ENCODE assay signal across 15 cellular contexts in genomic region chr4:174496631-174497442, GRCh38. TPM values are rescaled to one million over a fixed set of nuclear protein-coding genes. Genes with fewer than 3 reads are reported as not detected.
DNase-seq lines count a peak whose midpoint lies in the region; ATAC-seq and TF ChIP-seq lines count a peak whose summit lies in the region.
"Had no signal": no experiment of that assay in that cellular context is flagged by ENCODE, and none has a peak within 500 bp of the region (broad histone marks: within the 10 kb centered on the region; RNA-seq: fewer than 3 reads in every experiment).

No MANE protein-coding gene starts in this region.

- POLR2A ChIA-PET in CD8-positive, alpha-beta memory T cell (lab: Charles Lee) = no interaction called here
- POLR2A ChIA-PET in OCI-LY7 (lab: Charles Lee) = no interaction called here

- DNase-seq in CD8-positive, alpha-beta memory T cell = no peak
- DNase-seq in SW480 (ENCODE audit: low spot score) = peak; percentile 65
- DNase-seq in OCI-LY7 (ENCODE audit: low spot score) = no peak
- no peak for DNase-seq in NCI-H187 treated with DMSO at 0.1 percent for 48 hours (lab: John Stamatoyannopoulos, UW)
- DNase-seq in GM23248 = no peak
- DNase-seq: activated CD4-positive, alpha-beta memory T cell treated with anti-CD3 and anti-CD28 coated beads, Interleukin-2, amount 10 ng/mL, durations not matched to agents 7 days and 5 days; activated naive CD4-positive, alpha-beta T cell treated with Interleukin-2 at 50 U/mL for 16 hours; heart left ventricle; MM.1S; PC-9; substantia nigra had no signal

- H3K27me3 Mint-ChIP-seq in CD8-positive, alpha-beta memory T cell = no peaks in the 10 kb centered on the region
- H3K27me3 Mint-ChIP-seq: activated CD4-positive, alpha-beta memory T cell treated with anti-CD3 and anti-CD28 coated beads, Interleukin-2, amount 10 ng/mL, durations not matched to agents 7 days and 5 days; central memory CD8-positive, alpha-beta T cell had no signal

- intact Hi-C loops in OCI-LY7 (cut with micrococcal nuclease; ENCODE audit: unreplicated experiment) = no loop called here

- peak overlapping the region in 4 of 7 donors; percentile 33 to 66 (median 53) for H3K4me3 Mint-ChIP-seq in CD8-positive, alpha-beta memory T cell
- H3K4me3 Mint-ChIP-seq: central memory CD8-positive, alpha-beta T cell; neural crest cell had no signal

- no peaks in the 10 kb centered on the region for H3K4me1 ChIP-seq in CD8-positive, alpha-beta memory T cell (ENCODE audit: insufficient read depth, low read length)
- H3K4me1 ChIP-seq in mucosa of stomach (ENCODE audit: control insufficient read depth, insufficient read depth, low read length) = peaks cover 54% of the 10 kb centered on the region
- H3K4me1 ChIP-seq in OCI-LY7 (ENCODE audit: insufficient read depth, low read length, poor library complexity, severe bottlenecking) = no peaks in the 10 kb centered on the region
- H3K4me1 ChIP-seq in GM23248 (ENCODE audit: insufficient read depth) = no peaks in the 10 kb centered on the region
- H3K4me1 ChIP-seq: heart left ventricle had no signal

- H3K79me2 ChIP-seq in OCI-LY7 (ENCODE audit: insufficient read depth, low read depth, low read length) (no peaks in the 10 kb centered on the region), GM23248 (ENCODE audit: insufficient read depth) (no peaks in the 10 kb centered on the region)

- H3K27me3 ChIP-seq in CD8-positive, alpha-beta memory T cell (ENCODE audit: insufficient read depth, low read length, poor library complexity, severe bottlenecking) = no peaks in the 10 kb centered on the region
- no peaks in the 10 kb centered on the region for H3K27me3 ChIP-seq in mucosa of stomach (ENCODE audit: control insufficient read depth, insufficient read depth, low read length)
- peaks cover 25% of the 10 kb centered on the region for H3K27me3 ChIP-seq in GM23248 (replicated peaks; ENCODE audit: insufficient read depth)
- H3K27me3 ChIP-seq: heart left ventricle had no signal

- H3K9me2 ChIP-seq in OCI-LY7 (ENCODE audit: insufficient read depth, low read length) (no peaks in the 10 kb centered on the region), GM23248 (ENCODE audit: insufficient read depth) (0 out of 2 replicates have a peak, but pooled peaks cover 5% of the 10 kb centered on the region)

- H2AFZ ChIP-seq in OCI-LY7 (ENCODE audit: low read length) = no peak overlapping the region
- no peak overlapping the region for H2AFZ ChIP-seq in GM23248
- H2AFZ ChIP-seq: PC-9 had no signal

- H4K20me1 ChIP-seq in OCI-LY7 (ENCODE audit: insufficient read depth, low read length) (no peaks in the 10 kb centered on the region), GM23248 (ENCODE audit: insufficient read depth) (no peaks in the 10 kb centered on the region)

- ATAC-seq in GM18502 (IDR thresholded peaks at IDR 0.05; ENCODE audit: poor library complexity, unreplicated experiment) = peak; percentile 27
- ATAC-seq: heart left ventricle had no signal

- in situ Hi-C loops in GM23248 (cut with MboI) = no loop called here

- H3K9me3 ChIP-seq in CD8-positive, alpha-beta memory T cell (ENCODE audit: low read length) = no peaks in the 10 kb centered on the region
- H3K9me3 ChIP-seq in mucosa of stomach (ENCODE audit: control insufficient read depth, low read length) (no peaks in the 10 kb centered on the region), OCI-LY7 (ENCODE audit: low read length) (no peaks in the 10 kb centered on the region), GM23248 (ENCODE audit: low read depth) (no peaks in the 10 kb centered on the region)
- H3K9me3 ChIP-seq: heart left ventricle had no signal

- CTCF ChIA-PET in CD8-positive, alpha-beta memory T cell (lab: Charles Lee) = no interaction called here
- CTCF ChIA-PET in OCI-LY7 (lab: Charles Lee; ENCODE audit: unreplicated experiment) = no interaction called here

- H3K27ac ChIP-seq in CD8-positive, alpha-beta memory T cell (ENCODE audit: low read depth, low read length) = no peak overlapping the region
- H3K27ac ChIP-seq in OCI-LY7 (ENCODE audit: low read depth, low read length, poor library complexity, severe bottlenecking) = no peak overlapping the region
- H3K27ac ChIP-seq in GM23248 = no peak overlapping the region
- H3K27ac ChIP-seq: heart left ventricle, PC-9 had no signal

- H3F3A ChIP-seq in GM23248 (ENCODE audit: insufficient read depth) = no peaks in the 10 kb centered on the region

- no peaks in the 10 kb centered on the region for H3K9me3 Mint-ChIP-seq in CD8-positive, alpha-beta memory T cell
- H3K9me3 Mint-ChIP-seq: activated CD4-positive, alpha-beta memory T cell treated with anti-CD3 and anti-CD28 coated beads, Interleukin-2, amount 10 ng/mL, durations not matched to agents 7 days and 5 days; central memory CD8-positive, alpha-beta T cell; neural crest cell had no signal

- 75 to 88% methylated on average over 3 of the region's 3 CpGs for WGBS in GM23248 (ENCODE audit: low coverage in 1 of 2, low lambda C conversion rate in 2 of 2, missing lambda C conversion rate in 2 of 2), 2 experiments

- peak overlapping the region; percentile 1 for H3K9ac ChIP-seq in mucosa of stomach (ENCODE audit: low read length)
- H3K9ac ChIP-seq in GM23248 = no peak overlapping the region

- no peaks in the 10 kb centered on the region for H3K36me3 Mint-ChIP-seq in CD8-positive, alpha-beta memory T cell

- no peak for TF ChIP-seq CTCF in OCI-LY7 (conservative IDR thresholded peaks at IDR 0.05; ENCODE audit: low read length)

- H3K27ac Mint-ChIP-seq in CD8-positive, alpha-beta memory T cell = peak overlapping the region in 7 of 8 donors; percentile 10 to 79 (median 42)

- H3K4me1 Mint-ChIP-seq in CD8-positive, alpha-beta memory T cell = peaks cover 7 to 12% (median 8%) of the 10 kb centered on the region in 3 donors
- H3K4me1 Mint-ChIP-seq: central memory CD8-positive, alpha-beta T cell had no signal

- no peaks in the 10 kb centered on the region for H3K36me3 ChIP-seq in CD8-positive, alpha-beta memory T cell (ENCODE audit: insufficient read depth, low read length)
- no peaks in the 10 kb centered on the region for H3K36me3 ChIP-seq in mucosa of stomach (ENCODE audit: control insufficient read depth, insufficient read depth, low read length)
- no peaks in the 10 kb centered on the region for H3K36me3 ChIP-seq in OCI-LY7 (ENCODE audit: insufficient read depth, low read length)
- H3K36me3 ChIP-seq in GM23248 (ENCODE audit: low read depth) = no peaks in the 10 kb centered on the region
- H3K36me3 ChIP-seq: heart left ventricle had no signal

- no peak overlapping the region for H3K4me2 ChIP-seq in OCI-LY7 (ENCODE audit: low read length)
- no peak overlapping the region for H3K4me2 ChIP-seq in GM23248 (ENCODE audit: unreplicated experiment)
- H3K4me2 ChIP-seq: PC-9 had no signal

- no TSS peak for BruUV-seq in OCI-LY7 (replicated peaks; lab: Mats Ljungman, UMichigan)

- no peak overlapping the region for H3K4me3 ChIP-seq in CD8-positive, alpha-beta memory T cell (ENCODE audit: low read length)
- no peak overlapping the region for H3K4me3 ChIP-seq in mucosa of stomach (ENCODE audit: low read length)
- H3K4me3 ChIP-seq in OCI-LY7 (ENCODE audit: low read depth, low read length, poor library complexity, severe bottlenecking) = no peak overlapping the region
- H3K4me3 ChIP-seq in GM23248 = no peak overlapping the region
- H3K4me3 ChIP-seq: heart left ventricle, PC-9 had no signal

RNA-seq across cellular contexts. Expression of gene HPGD, which starts 25.5 kb away (rescaled TPM):
- total RNA-seq in CD8-positive, alpha-beta memory T cell = 1 to 10 TPM; 1.4 to 1.6 TPM
- 18.2 TPM for polyA plus RNA-seq in CD8-positive, alpha-beta memory T cell
- 0.28 and 0.76 TPM in 2 replicates for total RNA-seq in OCI-LY7 (2014; rRNA removed; shearing (Covaris generic))
- not detected in 2 replicates for total RNA-seq in OCI-LY7 (2022)
- not detected in 2 replicates for total RNA-seq in GM23248 (2014; rRNA removed; shearing (Covaris generic))
- not detected in 2 replicates for polyA plus RNA-seq in GM23248 (2016; fragmentation: Nextera tagmentation; extraction: Ambion mirVana)
- total RNA-seq: neural crest cell had no signal
